In genomic region chr16:48897698-48898205, GRCh38 we compare ENCODE assay signal across 21 cellular contexts.
A peak's percentile ranks its signal among the peaks of the same experiment; 100 is the strongest.
DNase-seq lines count a peak whose midpoint lies in the region; ATAC-seq, FAIRE-seq and TF ChIP-seq lines count a peak whose summit lies in the region.
"Had no signal": no experiment of that assay in that cellular context is flagged by ENCODE, and none has a peak within 500 bp of the region (broad histone marks: within the 10 kb centered on the region; RNA-seq: fewer than 3 reads in every experiment).

No MANE protein-coding gene starts in this region.

- H3K36me3 ChIP-seq in right atrium auricular region (no peaks in the 10 kb centered on the region), bronchial epithelial cell (ENCODE audit: control insufficient read depth, insufficient read depth, low read length) (no peaks in the 10 kb centered on the region)
- H3K36me3 ChIP-seq: BLaER1, HAP-1 had no signal

- H3K27me3 ChIP-seq in right atrium auricular region: no peaks in the 10 kb centered on the region
- peaks cover under 1% of the 10 kb centered on the region for H3K27me3 ChIP-seq in bronchial epithelial cell (ENCODE audit: control insufficient read depth, insufficient read depth, low read length)
- H3K27me3 ChIP-seq: BLaER1 had no signal

- peak; percentile 23 for FAIRE-seq in bronchial epithelial cell (lab: Jason Lieb, UNC)
- FAIRE-seq: A204.1, GM12878, GM19239 had no signal

- no peak for ATAC-seq in left lobe of liver
- ATAC-seq: CD8-positive, alpha-beta T cell; GM12878 had no signal

- H3K4me3 ChIP-seq in right atrium auricular region (no peak overlapping the region), bronchial epithelial cell (ENCODE audit: low read depth, low read length) (no peak overlapping the region)
- H3K4me3 ChIP-seq: BLaER1, GM12878, GM23248, HAP-1 had no signal

- intact Hi-C loops in cardiac septum (cut with DNase I): no loop called here

- no peaks in the 10 kb centered on the region for H3K9me3 ChIP-seq in right atrium auricular region
- H3K9me3 ChIP-seq: BLaER1, Caco-2, HAP-1 had no signal

- in situ Hi-C loops in KBM-7 (cut with MboI; ENCODE audit: low pct_unique_long_range_greater_than_20kb, low sequenced_read_pairs): no loop called here

- DNase-seq in cardiac septum (ENCODE audit: low spot score) (peak; percentile 51), right atrium auricular region (ENCODE audit: low spot score) (no peak), bronchial epithelial cell (ENCODE audit: low read depth) (no peak), left lobe of liver (ENCODE audit: low spot score) (peak; percentile 21), KBM-7 (no peak)
- DNase-seq in activated CD4-positive, alpha-beta T cell treated with anti-CD3 and anti-CD28 coated beads, Interleukin-2, amount 50 U/mL, for 48 hours: no peak
- DNase-seq: Caco-2; CD4-positive, CD25-positive, alpha-beta regulatory T cell; CD8-positive, alpha-beta T cell; DMS153; DND-41; GDM1; GM23248; HFFc6 had no signal

- TF ChIP-seq CTCF in right atrium auricular region (IDR thresholded peaks at IDR 0.05) (no peak), bronchial epithelial cell (IDR thresholded peaks at IDR 0.05; ENCODE audit: insufficient read depth, low read length, severe bottlenecking) (no peak)

- no peak overlapping the region for H3K27ac ChIP-seq in right atrium auricular region
- H3K27ac ChIP-seq: 22Rv1, BLaER1, C4-2B, GM23248 had no signal

- H3K4me1 ChIP-seq in right atrium auricular region: no peaks in the 10 kb centered on the region
- H3K4me1 ChIP-seq: BLaER1, Caco-2, HAP-1 had no signal

Comparison
In these comparisons a context has a peak if more than half of its experiments do, and no peak if none do; other contexts are left out.
1. DNase-seq: peak in cardiac septum (single experiment) and left lobe of liver (single experiment); none in right atrium auricular region (single experiment), bronchial epithelial cell (single experiment), KBM-7 (single experiment) and activated CD4-positive, alpha-beta T cell treated with anti-CD3 and anti-CD28 coated beads, Interleukin-2, amount 50 U/mL, for 48 hours (0 of 2).